ENCODE assay signal across 1 cellular context in genomic region chr1:40979241-40980067, GRCh38.
TF ChIP-seq lines count a peak whose summit lies in the region.

Gene CTPS1, plus strand, starts transcription at chr1:40979696. Its CDS starts 3,595 bp downstream, at chr1:40983291.

TF ChIP-seq in HepG2, 621 proteins besides CTCF, POLR2A, EP300 and RAD21 (continued from another document and continues in another):
- TF ChIP-seq RAD51 (IDR thresholded peaks at IDR 0.05; ENCODE audit: borderline replicate concordance) (no peak), KMT2B (CRISPR knock-in tag; IDR thresholded peaks at IDR 0.05) (peak; percentile 31; the same call in 1 of the 2 replicates), ZNF280D (CRISPR knock-in tag; IDR thresholded peaks at IDR 0.05) (peak; percentile 15; the same call in 1 of the 2 replicates), THAP9 (CRISPR knock-in tag; IDR thresholded peaks at IDR 0.05; ENCODE audit: borderline replicate concordance) (0 out of 2 replicates have a peak, but pooled peaks have one; percentile 56), ONECUT2 (CRISPR knock-in tag; IDR thresholded peaks at IDR 0.05) (no peak), ARNTL (CRISPR knock-in tag; IDR thresholded peaks at IDR 0.05) (no peak), SOX6 (IDR thresholded peaks at IDR 0.05) (no peak), SOX6 (CRISPR knock-in tag; IDR thresholded peaks at IDR 0.05) (peak; percentile 18; the same call in 1 of the 2 replicates), MYPOP (CRISPR knock-in tag; IDR thresholded peaks at IDR 0.05) (peak; percentile 59; the same call in 1 of the 2 replicates), SRSF4 (IDR thresholded peaks at IDR 0.05; ENCODE audit: low read depth, low read length, poor library complexity, severe bottlenecking) (no peak), ZNF784 (CRISPR knock-in tag; IDR thresholded peaks at IDR 0.05; ENCODE audit: borderline replicate concordance) (no peak), CREBL2 (CRISPR knock-in tag; IDR thresholded peaks at IDR 0.05; ENCODE audit: borderline replicate concordance) (no peak), ZNF512B (CRISPR knock-in tag; IDR thresholded peaks at IDR 0.05; ENCODE audit: borderline replicate concordance) (no peak), PRDM4 (CRISPR knock-in tag; IDR thresholded peaks at IDR 0.05; ENCODE audit: borderline replicate concordance) (no peak), JUNB (CRISPR knock-in tag; IDR thresholded peaks at IDR 0.05; ENCODE audit: borderline replicate concordance) (no peak), KDM3A (CRISPR knock-in tag; IDR thresholded peaks at IDR 0.05; ENCODE audit: low read depth) (no peak; the same call in 1 of the 2 replicates), ZNF10 (CRISPR knock-in tag; IDR thresholded peaks at IDR 0.05; ENCODE audit: borderline replicate concordance, low read depth) (no peak), ZBTB38 (CRISPR knock-in tag; IDR thresholded peaks at IDR 0.05) (peak; percentile 87), JUND (CRISPR knock-in tag; IDR thresholded peaks at IDR 0.05) (no peak), ARID4A (CRISPR knock-in tag; IDR thresholded peaks at IDR 0.05; ENCODE audit: borderline replicate concordance) (peak; percentile 81), SP1 (IDR thresholded peaks at IDR 0.05) (no peak), SP1 (CRISPR knock-in tag; IDR thresholded peaks at IDR 0.05) (peak; percentile 38; the same call in 1 of the 2 replicates), ATF3 (CRISPR knock-in tag; IDR thresholded peaks at IDR 0.05) (no peak), KDM6A (CRISPR knock-in tag; IDR thresholded peaks at IDR 0.05; ENCODE audit: low read depth) (no peak), RFX1 (IDR thresholded peaks at IDR 0.05) (no peak), HDAC2 (CRISPR knock-in tag; IDR thresholded peaks at IDR 0.05) (no peak), ZFP41 (CRISPR knock-in tag; IDR thresholded peaks at IDR 0.05; ENCODE audit: borderline replicate concordance) (no peak), REL (CRISPR knock-in tag; conservative IDR thresholded peaks at IDR 0.05) (0 out of 2 replicates have a peak, but pooled peaks have one; percentile 68), NFYB (CRISPR knock-in tag; IDR thresholded peaks at IDR 0.05) (peak; percentile 92), SKIL (CRISPR knock-in tag; IDR thresholded peaks at IDR 0.05; ENCODE audit: borderline replicate concordance) (no peak), ZNF138 (CRISPR knock-in tag; IDR thresholded peaks at IDR 0.05; ENCODE audit: low read depth) (0 out of 2 replicates have a peak, but pooled peaks have one; percentile 59), ZBTB44 (CRISPR knock-in tag; IDR thresholded peaks at IDR 0.05) (no peak), GLI4 (CRISPR knock-in tag; IDR thresholded peaks at IDR 0.05; ENCODE audit: borderline replicate concordance) (no peak), TAF1 (CRISPR knock-in tag; IDR thresholded peaks at IDR 0.05) (peak; percentile 86)
